Comparison of ENCODE assay signal across 1 cellular context in genomic region chr10:74238031-74238431, GRCh38.
TF ChIP-seq lines count a peak whose summit lies in the region.

No MANE protein-coding gene starts in this region.

TF ChIP-seq in K562, 482 proteins besides CTCF, POLR2A, EP300 and RAD21:
- peak; percentile 32; the same call in 1 of the 2 replicates for TF ChIP-seq CUX1 (CRISPR knock-in tag; IDR thresholded peaks at IDR 0.05)
- no peak for TF ChIP-seq ZNF282 (CRISPR knock-in tag; IDR thresholded peaks at IDR 0.05)
- no peak for TF ChIP-seq MCM2 (IDR thresholded peaks at IDR 0.05; ENCODE audit: low read depth)
- no peak for TF ChIP-seq SIN3B (IDR thresholded peaks at IDR 0.05; ENCODE audit: low read depth)
- TF ChIP-seq SMARCE1 (IDR thresholded peaks at IDR 0.05): peak; percentile 22; the same call in 1 of the 2 replicates
- TF ChIP-seq CXXC5 (CRISPR knock-in tag; IDR thresholded peaks at IDR 0.05): 0 out of 2 replicates have a peak, but pooled peaks have one; percentile 27
- TF ChIP-seq ELK3 (CRISPR knock-in tag; IDR thresholded peaks at IDR 0.05): no peak
- 0 out of 4 replicates have a peak, but pooled peaks of 1 of the 2 experiments have one; percentile 20 for TF ChIP-seq NRF1 (conservative IDR thresholded peaks at IDR 0.05 in 1 of 2, IDR thresholded peaks at IDR 0.05 in 1 of 2)
- TF ChIP-seq GABPA (tag; conservative IDR thresholded peaks at IDR 0.05; ENCODE audit: low read depth): peak; percentile 14; the same call in 1 of the 2 replicates
- no peak for TF ChIP-seq KLF16 (IDR thresholded peaks at IDR 0.05)
- peak; percentile 42 for TF ChIP-seq ZNF766 (CRISPR knock-in tag; conservative IDR thresholded peaks at IDR 0.05)
- no peak for TF ChIP-seq CHD1 (IDR thresholded peaks at IDR 0.05; ENCODE audit: low read length)
- TF ChIP-seq ZHX1 (conservative IDR thresholded peaks at IDR 0.05; ENCODE audit: low read length): 0 out of 2 replicates have a peak, but pooled peaks have one; percentile 16
- peak; percentile 19; the same call in 1 of the 2 replicates for TF ChIP-seq PKNOX1 (IDR thresholded peaks at IDR 0.05)
- TF ChIP-seq RFX1 (IDR thresholded peaks at IDR 0.05): peak; percentile 62
- peak; percentile 49; the same call in 1 of the 2 replicates for TF ChIP-seq ZNF592 (IDR thresholded peaks at IDR 0.05)
